8 cellular contexts compared by ENCODE assay signal in the genomic region with DNA sequence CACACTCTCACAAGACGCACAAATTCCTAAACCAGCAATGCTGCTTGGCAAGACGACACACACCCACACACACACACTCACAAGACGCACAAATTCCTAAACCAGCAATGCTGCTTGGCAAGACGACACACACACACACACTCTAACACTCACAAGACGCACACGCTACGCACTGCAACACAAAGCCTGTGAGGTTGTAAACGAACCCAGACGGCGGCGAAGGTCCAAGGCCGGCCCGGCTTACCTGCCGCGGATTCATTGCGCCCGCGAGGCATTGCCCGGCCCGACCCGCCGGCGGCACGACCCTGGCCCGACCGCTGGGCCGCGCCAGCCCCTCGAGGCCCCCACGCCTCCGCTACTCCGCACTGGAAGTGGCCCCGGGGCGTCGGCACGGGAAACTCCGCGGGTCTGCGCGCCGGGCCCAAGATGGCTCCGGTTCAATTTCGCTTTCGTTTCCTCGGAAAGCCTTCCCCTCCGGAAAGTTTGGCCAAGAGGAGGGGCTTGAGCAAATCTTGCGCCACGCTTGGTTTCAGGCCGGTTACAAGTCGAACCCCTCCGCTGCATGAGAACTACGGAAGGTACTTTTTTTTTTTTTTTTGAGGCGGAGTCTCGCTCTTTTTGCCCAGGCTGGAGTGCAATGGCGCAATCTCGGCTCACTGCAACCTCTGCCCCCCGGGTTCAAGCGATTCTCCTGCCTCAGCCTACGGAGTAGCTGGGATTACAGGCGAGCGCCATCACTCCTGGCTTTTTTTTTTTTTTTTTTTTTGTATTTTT. TPM values are rescaled to one million over a fixed set of nuclear protein-coding genes. Genes with fewer than 3 reads are reported as not detected.
A peak's percentile ranks its signal among the peaks of the same experiment; 100 is the strongest.
DNase-seq lines count a peak whose midpoint lies in the region; ATAC-seq and TF ChIP-seq lines count a peak whose summit lies in the region.

A gene with protein sequence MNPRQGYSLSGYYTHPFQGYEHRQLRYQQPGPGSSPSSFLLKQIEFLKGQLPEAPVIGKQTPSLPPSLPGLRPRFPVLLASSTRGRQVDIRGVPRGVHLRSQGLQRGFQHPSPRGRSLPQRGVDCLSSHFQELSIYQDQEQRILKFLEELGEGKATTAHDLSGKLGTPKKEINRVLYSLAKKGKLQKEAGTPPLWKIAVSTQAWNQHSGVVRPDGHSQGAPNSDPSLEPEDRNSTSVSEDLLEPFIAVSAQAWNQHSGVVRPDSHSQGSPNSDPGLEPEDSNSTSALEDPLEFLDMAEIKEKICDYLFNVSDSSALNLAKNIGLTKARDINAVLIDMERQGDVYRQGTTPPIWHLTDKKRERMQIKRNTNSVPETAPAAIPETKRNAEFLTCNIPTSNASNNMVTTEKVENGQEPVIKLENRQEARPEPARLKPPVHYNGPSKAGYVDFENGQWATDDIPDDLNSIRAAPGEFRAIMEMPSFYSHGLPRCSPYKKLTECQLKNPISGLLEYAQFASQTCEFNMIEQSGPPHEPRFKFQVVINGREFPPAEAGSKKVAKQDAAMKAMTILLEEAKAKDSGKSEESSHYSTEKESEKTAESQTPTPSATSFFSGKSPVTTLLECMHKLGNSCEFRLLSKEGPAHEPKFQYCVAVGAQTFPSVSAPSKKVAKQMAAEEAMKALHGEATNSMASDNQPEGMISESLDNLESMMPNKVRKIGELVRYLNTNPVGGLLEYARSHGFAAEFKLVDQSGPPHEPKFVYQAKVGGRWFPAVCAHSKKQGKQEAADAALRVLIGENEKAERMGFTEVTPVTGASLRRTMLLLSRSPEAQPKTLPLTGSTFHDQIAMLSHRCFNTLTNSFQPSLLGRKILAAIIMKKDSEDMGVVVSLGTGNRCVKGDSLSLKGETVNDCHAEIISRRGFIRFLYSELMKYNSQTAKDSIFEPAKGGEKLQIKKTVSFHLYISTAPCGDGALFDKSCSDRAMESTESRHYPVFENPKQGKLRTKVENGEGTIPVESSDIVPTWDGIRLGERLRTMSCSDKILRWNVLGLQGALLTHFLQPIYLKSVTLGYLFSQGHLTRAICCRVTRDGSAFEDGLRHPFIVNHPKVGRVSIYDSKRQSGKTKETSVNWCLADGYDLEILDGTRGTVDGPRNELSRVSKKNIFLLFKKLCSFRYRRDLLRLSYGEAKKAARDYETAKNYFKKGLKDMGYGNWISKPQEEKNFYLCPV (minus strand): TSS at position 439 of the 774 bp plus-strand sequence. CDS start 180 bp downstream, at position 259.

- H3K4me3 ChIP-seq in endocrine pancreas (ENCODE audit: control insufficient read depth, insufficient read depth, low read length), result peak within 1 kb of the TSS; percentile 92
- H3K4me3 ChIP-seq in mesodermal cell (ENCODE audit: extremely low read depth, insufficient read depth, low read length, poor library complexity, severe bottlenecking), result peak within 1 kb of the TSS; percentile 82

- intact Hi-C loops in CD14-positive monocyte (cut with micrococcal nuclease), result loop anchor here in 1 of 2 donors (5.0 kb wide), 1 partner anchor 51 kb away; a partner anchor contains a TSS

- 0 to 1% methylated on average over 33 to 47 of the region's 61 CpGs for WGBS in mesodermal cell (ENCODE audit: insufficient coverage in 2 of 2), 2 experiments

- peak within 1 kb of the TSS; percentile 65 for H3K9ac ChIP-seq in endocrine pancreas (ENCODE audit: control insufficient read depth, insufficient read depth, low read length)

- no peak for TF ChIP-seq CTCF in CD14-positive monocyte (IDR thresholded peaks at IDR 0.05)

- H3K4me3 Mint-ChIP-seq in CD14-positive monocyte, result peak within 1 kb of the TSS; percentile 97 to 100

- DNase-seq in CD14-positive monocyte (ENCODE audit: low spot score), result peak; percentile 95
- DNase-seq in HK-2 (ENCODE audit: unreplicated experiment), result peak; percentile 84
- DNase-seq in NOMO-1 treated with dmso at 0.1 percent for 144 hours (lab: John Stamatoyannopoulos, UW; ENCODE audit: unreplicated experiment), result peak; percentile 95
- peak; percentile 58 to 78 (median 72) for DNase-seq in activated CD8-positive, alpha-beta memory T cell treated with anti-CD3 and anti-CD28 coated beads for 48 hours (ENCODE audit: low read depth in 2 of 3, low spot score in 2 of 3)
- peak; percentile 60 for DNase-seq in stimulated activated CD8-positive, alpha-beta memory T cell treated with anti-CD3 and anti-CD28 coated beads, Interleukin-15, amount 100 ng/mL, for 24 hours (ENCODE audit: low read depth)

- H3K9me3 ChIP-seq in endocrine pancreas (ENCODE audit: control insufficient read depth, low read length) (no peaks in the 10 kb centered on the region), mesodermal cell (ENCODE audit: control insufficient read depth, low read length) (no peaks in the 10 kb centered on the region)

- H3K36me3 ChIP-seq in endocrine pancreas (ENCODE audit: control insufficient read depth, insufficient read depth, low read length) (no peaks in the 10 kb centered on the region), mesodermal cell (ENCODE audit: control insufficient read depth, insufficient read depth, low read length) (peaks cover 31% of the 10 kb centered on the region)

- H3K9me3 Mint-ChIP-seq in CD14-positive monocyte, result no peaks in the 10 kb centered on the region

- H3K27ac Mint-ChIP-seq in CD14-positive monocyte, result peak within 1 kb of the TSS; percentile 94 to 100 (median 99)

- H3K36me3 Mint-ChIP-seq in CD14-positive monocyte, result peaks cover 25 to 31% of the 10 kb centered on the region in 2 donors

- H3K27ac ChIP-seq in mesodermal cell (ENCODE audit: low read depth, low read length, severe bottlenecking), result peak within 1 kb of the TSS; percentile 95

- no peaks in the 10 kb centered on the region for H3K27me3 ChIP-seq in endocrine pancreas (ENCODE audit: control insufficient read depth, insufficient read depth, low read length)

- H3K4me1 ChIP-seq in endocrine pancreas (ENCODE audit: control insufficient read depth, insufficient read depth, low read length) (no peaks in the 10 kb centered on the region), mesodermal cell (ENCODE audit: control insufficient read depth, insufficient read depth, low read length, poor library complexity, severe bottlenecking) (peaks cover 17% of the 10 kb centered on the region)

- H3K4me1 Mint-ChIP-seq in CD14-positive monocyte, result peaks cover 76% of the 10 kb centered on the region

- H3K27me3 Mint-ChIP-seq in CD14-positive monocyte (ENCODE audit: low read depth in 3 of 3), result no peaks in the 10 kb centered on the region

- ATAC-seq in GM19372 (IDR thresholded peaks at IDR 0.05; ENCODE audit: low read depth, unreplicated experiment), result peak; percentile 83

RNA-seq across cellular contexts. Expression of the gene that starts here (rescaled TPM):
- polyA plus RNA-seq in CD14-positive monocyte, result 100 to 1,000 TPM in 1 of 2 donors, 10 to 100 TPM in 1; 57.3 to 100 TPM
- 89.4 TPM for polyA plus RNA-seq in mesodermal cell (2013, experiment 1 of 2)
- polyA plus RNA-seq in mesodermal cell (2013, experiment 2 of 2), result 86.7 TPM

Comparison
In these comparisons a context has a peak if more than half of its experiments do, and no peak if none do; other contexts are left out.
1. Peak in every context shown above with its lines: DNase-seq, ATAC-seq, H3K4me3 ChIP-seq and H3K27ac ChIP-seq.